ENCODE assay signal across 10 cellular contexts in the genomic region with DNA sequence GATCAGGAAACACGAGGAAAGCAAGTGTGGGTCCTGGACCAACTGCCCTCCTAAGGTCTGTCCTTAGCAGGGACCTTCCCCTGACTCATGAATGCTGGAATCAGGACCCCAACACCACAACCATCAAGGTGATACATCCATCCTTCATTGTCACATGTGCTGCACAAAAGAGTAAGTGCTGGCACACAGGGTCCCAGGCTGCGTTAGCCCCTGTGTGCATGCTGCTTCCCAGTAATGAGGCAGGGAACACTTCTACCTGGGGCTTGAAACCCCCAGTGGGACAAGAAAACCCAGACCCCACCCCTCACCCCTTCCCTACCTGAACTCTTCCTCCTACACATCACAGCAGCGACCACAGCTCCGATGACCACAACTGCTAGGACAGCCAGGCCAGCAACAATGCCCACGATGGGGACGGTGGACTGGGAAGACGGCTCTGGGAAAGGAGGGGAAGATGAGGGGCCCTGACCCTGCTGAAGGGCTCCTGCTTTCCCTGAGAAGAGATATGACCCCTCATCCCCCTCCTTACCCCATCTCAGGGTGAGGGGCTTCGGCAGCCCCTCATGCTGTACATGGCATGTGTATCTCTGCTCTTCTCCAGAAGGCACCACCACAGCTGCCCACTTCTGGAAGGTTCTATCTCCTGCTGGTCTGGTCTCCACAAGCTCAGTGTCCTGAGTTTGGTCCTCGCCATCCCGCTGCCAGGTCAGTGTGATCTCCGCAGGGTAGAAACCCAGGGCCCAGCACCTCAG. TPM values are rescaled to one million over a fixed set of nuclear protein-coding genes. Genes with fewer than 3 reads are reported as not detected.
DNase-seq lines count a peak whose midpoint lies in the region; ATAC-seq and TF ChIP-seq lines count a peak whose summit lies in the region.
"Had no signal": no experiment of that assay in that cellular context is flagged by ENCODE, and none has a peak within 500 bp of the region (broad histone marks: within the 10 kb centered on the region; RNA-seq: fewer than 3 reads in every experiment).

No MANE protein-coding gene starts in this region.

- TF ChIP-seq CTCF in GM12865 (IDR thresholded peaks at IDR 0.05; ENCODE audit: insufficient read depth, low read depth, low read length, missing control alignments) = no peak
- TF ChIP-seq CTCF in left lung (IDR thresholded peaks at IDR 0.05) = no peak

- H3K4me3 Mint-ChIP-seq in T-cell = peak overlapping the region; percentile 92 to 99 (median 96)

- H3K4me1 Mint-ChIP-seq in T-cell = peaks cover 68 to 78% (median 72%) of the 10 kb centered on the region in 3 donors

- H3K27ac Mint-ChIP-seq in T-cell = peak overlapping the region; percentile 90 to 92

- peaks cover 0 to 3% of the 10 kb centered on the region in 2 donors for H3K27me3 ChIP-seq in esophagus (ENCODE audit: control insufficient read depth in 1 of 2, insufficient read depth in 2 of 2, low read length in 2 of 2)
- peaks cover 0 to 6% (median 0%) of the 10 kb centered on the region in 3 donors for H3K27me3 ChIP-seq in skeletal muscle tissue (ENCODE audit: control insufficient read depth in 3 of 3, insufficient read depth in 3 of 3, low read length in 3 of 3)
- no peaks in the 10 kb centered on the region for H3K27me3 ChIP-seq in left lung

- H3K4me1 ChIP-seq in esophagus (ENCODE audit: control insufficient read depth in 2 of 2, insufficient read depth in 2 of 2, low read length in 1 of 2) (peaks cover 0 to 9% of the 10 kb centered on the region in 2 donors), skeletal muscle tissue (ENCODE audit: control insufficient read depth in 3 of 3, insufficient read depth in 3 of 3, low read length in 3 of 3) (peaks cover 10 to 16% (median 15%) of the 10 kb centered on the region in 3 donors), left lung (peaks cover 3 to 43% of the 10 kb centered on the region in 2 donors)

- no peaks in the 10 kb centered on the region for H3K9me3 Mint-ChIP-seq in T-cell

- no peak overlapping the region for H3K27ac ChIP-seq in esophagus (ENCODE audit: low read depth in 2 of 2, low read length in 1 of 2)
- H3K27ac ChIP-seq in skeletal muscle tissue (ENCODE audit: low read depth, low read length) = no peak overlapping the region
- no peak overlapping the region for H3K27ac ChIP-seq in left lung

- H3K27me3 Mint-ChIP-seq in T-cell = no peaks in the 10 kb centered on the region

- H3K36me3 ChIP-seq in esophagus (ENCODE audit: control insufficient read depth in 2 of 2, insufficient read depth in 2 of 2, low read length in 1 of 2) (peaks cover 0 to 14% of the 10 kb centered on the region in 2 donors), skeletal muscle tissue (ENCODE audit: control insufficient read depth in 3 of 3, insufficient read depth in 3 of 3, low read length in 3 of 3) (peaks cover 8 to 11% (median 9%) of the 10 kb centered on the region in 3 donors), left lung (peaks cover 0 to 34% of the 10 kb centered on the region in 2 donors)

- no peaks in the 10 kb centered on the region for H3K9me3 ChIP-seq in esophagus (ENCODE audit: control insufficient read depth in 2 of 2, insufficient read depth in 1 of 2, low read depth in 1 of 2, low read length in 1 of 2)
- H3K9me3 ChIP-seq in skeletal muscle tissue (ENCODE audit: control insufficient read depth in 3 of 3, low read length in 3 of 3) = no peaks in the 10 kb centered on the region
- H3K9me3 ChIP-seq in left lung = no peaks in the 10 kb centered on the region

- POLR2A ChIA-PET in T-cell (lab: Charles Lee) = interaction anchor here (0.6 to 2.0 kb wide), 4 partner anchors 11 to 86 kb away, joined by 3 to 39 read pairs (median 4); no protein-coding TSS in a partner anchor

- 57 to 64% methylated on average over 11 of the region's 11 CpGs for WGBS in esophagus, 2 donors

- DNase-seq in GM12865 (ENCODE audit: low read depth) (no peak), T-cell (peak in 5 of 34 experiments; percentile 4 to 27 (median 10)), SW480 (ENCODE audit: low spot score) (no peak), left lung (no peak)
- DNase-seq: NCI-H774, T1000 had no signal

- peaks cover 38% of the 10 kb centered on the region for H3K36me3 Mint-ChIP-seq in T-cell

- intact Hi-C loops in left lung (cut with DNase I) = no loop called here

- ATAC-seq in T-cell (replicated peaks in 1 of 4) = no peak
- no peak for ATAC-seq in left lung
- no peak for ATAC-seq in GM21381 (IDR thresholded peaks at IDR 0.05; ENCODE audit: unreplicated experiment)
- ATAC-seq in GM21723 (IDR thresholded peaks at IDR 0.05; ENCODE audit: unreplicated experiment) = no peak

- H3K9ac ChIP-seq in skeletal muscle tissue (ENCODE audit: low read depth in 1 of 3, low read length in 3 of 3) = peak overlapping the region; percentile 10 to 88 (median 54)

- H3K4me3 ChIP-seq in GM12865 (ENCODE audit: low read depth, low read length) (peak overlapping the region; percentile 86), esophagus (ENCODE audit: low read depth in 1 of 2, low read length in 2 of 2) (peak overlapping the region; percentile 32 to 72), skeletal muscle tissue (ENCODE audit: low read length in 3 of 3) (peak overlapping the region; percentile 58 to 75 (median 71)), left lung (peak overlapping the region in 1 of 2 donors; percentile 88)

- CTCF ChIA-PET in T-cell (lab: Charles Lee) = interaction anchor here in 1 of 2 donors (0.5 kb wide), 1 partner anchor 207 kb away, joined by 3 read pairs; no protein-coding TSS in a partner anchor

RNA-seq across cellular contexts. Expression of a gene that starts 2.0 kb away (rescaled TPM):
- 1,000 to 10,000 TPM; 6,093 to 7,629 (median 6,896) TPM for total RNA-seq in T-cell
- 100 to 1,000 TPM; 168 to 351 TPM for polyA plus RNA-seq in esophagus
- 92.9 TPM for total RNA-seq in skeletal muscle tissue
- 1,000 to 10,000 TPM; 2,303 to 2,503 TPM for total RNA-seq in left lung

RNA-seq across cellular contexts. Expression of a gene that starts 48.4 kb away (rescaled TPM):
- total RNA-seq in T-cell (10 to 100 TPM in 4 of 5 donors, 1 to 10 TPM in 1; 5.5 to 24.0 (median 14.9) TPM), skeletal muscle tissue (5.2 TPM), left lung (10 to 100 TPM; 29.4 to 30.1 TPM)
- 1 to 10 TPM; 8.8 to 9.9 TPM for polyA plus RNA-seq in esophagus

Comparison
In these comparisons a context has a peak if more than half of its experiments do, and no peak if none do; other contexts are left out.
1. RNA of a gene that starts 2.0 kb away (total RNA-seq): 6,093 to 7,629 TPM in T-cell and 2,303 to 2,503 TPM in left lung; 92.9 TPM in skeletal muscle tissue (single experiment); every median in the first group is over 10 times any median in the second.